22 cellular contexts compared by ENCODE assay signal in genomic region chr11:85767277-85767676, GRCh38. TPM values are rescaled to one million over a fixed set of nuclear protein-coding genes. Genes with fewer than 3 reads are reported as not detected.
DNase-seq lines count a peak whose midpoint lies in the region; ATAC-seq and TF ChIP-seq lines count a peak whose summit lies in the region.
"Had no signal": no experiment of that assay in that cellular context is flagged by ENCODE, and none has a peak within 500 bp of the region (broad histone marks: within the 10 kb centered on the region; RNA-seq: fewer than 3 reads in every experiment).

No MANE protein-coding gene starts in this region.

- peaks cover 7% of the 10 kb centered on the region for H3K9me3 Mint-ChIP-seq in activated CD8-positive, alpha-beta memory T cell treated with anti-CD3 and anti-CD28 coated beads, Interleukin-2, amount 10 ng/mL, durations not matched to agents 7 days and 5 days (ENCODE audit: low read depth)

- H3K36me3 Mint-ChIP-seq in activated CD8-positive, alpha-beta memory T cell treated with anti-CD3 and anti-CD28 coated beads, Interleukin-2, amount 10 ng/mL, durations not matched to agents 7 days and 5 days = peaks cover 35% of the 10 kb centered on the region

- peaks cover 48% of the 10 kb centered on the region for H3K4me1 Mint-ChIP-seq in activated CD8-positive, alpha-beta memory T cell treated with anti-CD3 and anti-CD28 coated beads, Interleukin-2, amount 10 ng/mL, durations not matched to agents 7 days and 5 days

- in situ Hi-C loops in ACHN (cut with HindIII; ENCODE audit: low pct_ligation_motif_present, low pct_unique_long_range_greater_than_20kb, low sequenced_read_pairs) = no loop called here
- in situ Hi-C loops in Panc1 (cut with HindIII; ENCODE audit: low pct_unique_long_range_greater_than_20kb, low sequenced_read_pairs) = no loop called here

- no peak for ATAC-seq in Panc1
- ATAC-seq in activated CD8-positive, alpha-beta memory T cell treated with anti-CD3 and anti-CD28 coated beads, Interleukin-2, amount 10 ng/mL, durations not matched to agents 7 days and 5 days = no peak
- ATAC-seq: GM12878, GM23338, HepG2, K562 had no signal

- BruUV-seq in Panc1 (replicated peaks; lab: Mats Ljungman, UMichigan) = no TSS peak

- TF ChIP-seq CTCF in Panc1 (IDR thresholded peaks at IDR 0.05) (no peak), kidney epithelial cell (IDR thresholded peaks at IDR 0.05; ENCODE audit: insufficient read depth, low read length, poor library complexity, severe bottlenecking) (no peak), GM10266 (IDR thresholded peaks at IDR 0.05; ENCODE audit: control insufficient read depth, insufficient read depth, low read depth, missing control alignments) (no peak)

- H3K36me3 ChIP-seq in Panc1 (ENCODE audit: control insufficient read depth, insufficient read depth, low read length) (no peaks in the 10 kb centered on the region), kidney epithelial cell (ENCODE audit: control insufficient read depth, insufficient read depth, low read length) (no peaks in the 10 kb centered on the region)
- H3K36me3 ChIP-seq: BLaER1 had no signal

- intact Hi-C loops in Panc1 (cut with micrococcal nuclease; ENCODE audit: unreplicated experiment) = no loop called here

- no peaks in the 10 kb centered on the region for H3K9me3 ChIP-seq in Panc1 (ENCODE audit: control insufficient read depth, insufficient read depth, low read depth, low read length)
- H3K9me3 ChIP-seq: BLaER1 had no signal

- peak overlapping the region; percentile 25; the same call in 1 of the 2 replicates for H3K27ac ChIP-seq in Panc1 (ENCODE audit: low read length)
- H3K27ac ChIP-seq: BLaER1, SK-N-MC had no signal

- POLR2A ChIA-PET in Panc1 (lab: Charles Lee) = no interaction called here

- CTCF ChIA-PET in Panc1 (lab: Charles Lee) = no interaction called here
- CTCF ChIA-PET in activated CD8-positive, alpha-beta memory T cell treated with anti-CD3 and anti-CD28 coated beads, Interleukin-2, amount 10 ng/mL, durations not matched to agents 7 days and 5 days (lab: Charles Lee) = interaction anchor here (1.2 kb wide), 1 partner anchor 72 kb away, joined by 3 read pairs; no protein-coding TSS in a partner anchor

- H3K4me3 ChIP-seq in Panc1 (ENCODE audit: low read depth in 2 of 2, low read length in 2 of 2) (no peak overlapping the region), kidney epithelial cell (ENCODE audit: low read depth, low read length) (no peak overlapping the region)
- H3K4me3 ChIP-seq: BLaER1, GM12878, GM23338, K562, SK-N-MC had no signal

- H3K27me3 Mint-ChIP-seq in activated CD8-positive, alpha-beta memory T cell treated with anti-CD3 and anti-CD28 coated beads, Interleukin-2, amount 10 ng/mL, durations not matched to agents 7 days and 5 days = no peaks in the 10 kb centered on the region

- H3K4me1 ChIP-seq in Panc1 (ENCODE audit: control insufficient read depth, insufficient read depth, low read length) = peaks cover 11% of the 10 kb centered on the region
- H3K4me1 ChIP-seq: BLaER1 had no signal

- no peaks in the 10 kb centered on the region for H3K27me3 ChIP-seq in Panc1 (ENCODE audit: control insufficient read depth, insufficient read depth, low read length)
- no peaks in the 10 kb centered on the region for H3K27me3 ChIP-seq in kidney epithelial cell (ENCODE audit: control insufficient read depth, insufficient read depth, low read length)
- H3K27me3 ChIP-seq: BLaER1 had no signal

- no peak overlapping the region for H3K4me3 Mint-ChIP-seq in activated CD8-positive, alpha-beta memory T cell treated with anti-CD3 and anti-CD28 coated beads, Interleukin-2, amount 10 ng/mL, durations not matched to agents 7 days and 5 days
- H3K4me3 Mint-ChIP-seq: CD4-positive, CD25-positive, alpha-beta regulatory T cell; GM23338; H9 had no signal

- no peak overlapping the region for H3K27ac Mint-ChIP-seq in activated CD8-positive, alpha-beta memory T cell treated with anti-CD3 and anti-CD28 coated beads, Interleukin-2, amount 10 ng/mL, durations not matched to agents 7 days and 5 days
- H3K27ac Mint-ChIP-seq: CD4-positive, CD25-positive, alpha-beta regulatory T cell; GM23338; H9 had no signal

- peak; percentile 35 for DNase-seq in ACHN
- no peak for DNase-seq in Panc1 (ENCODE audit: low read depth, low spot score)
- DNase-seq in kidney epithelial cell (ENCODE audit: low read depth) = peak; percentile 45
- peak; percentile 85 for DNase-seq in renal cortical epithelial cell (ENCODE audit: low read depth)
- no peak for DNase-seq in DMS114 treated with DMSO at 0.1 percent for 48 hours (lab: John Stamatoyannopoulos, UW; ENCODE audit: unreplicated experiment)
- no peak for DNase-seq in activated CD8-positive, alpha-beta memory T cell treated with anti-CD3 and anti-CD28 coated beads, Interleukin-2, amount 10 ng/mL, durations not matched to agents 7 days and 5 days
- no peak for DNase-seq in GM10266 (ENCODE audit: extremely low spot score)
- DNase-seq: CD4-positive, CD25-positive, alpha-beta regulatory T cell; H9; NCI-H1105 treated with DMSO at 0.1 percent for 48 hours; NCI-H146; NCI-H1930; NCI-H2107; NCI-H446; NCI-H82; SHP77 treated with DMSO at 0.1 percent for 48 hours had no signal

RNA-seq across cellular contexts. Expression of gene SYTL2, which starts 43.7 kb away (rescaled TPM):
- total RNA-seq in Panc1 (2021; ENCODE audit: unreplicated experiment) (132 TPM), kidney epithelial cell (7.5 and 10.5 TPM in 2 replicates), renal cortical epithelial cell (133 and 343 TPM in 2 replicates)
- polyA plus RNA-seq in Panc1 (2012; ENCODE audit: insufficient read length) = 47.9 TPM
- total RNA-seq in activated CD8-positive, alpha-beta memory T cell treated with anti-CD3 and anti-CD28 coated beads, Interleukin-2, amount 10 ng/mL, durations not matched to agents 7 days and 5 days = 10 to 100 TPM; 73.7 to 78.0 TPM

Comparison
In these comparisons a context has a peak if more than half of its experiments do, and no peak if none do; other contexts are left out.
1. DNase-seq: peak in ACHN (single experiment), kidney epithelial cell (single experiment) and renal cortical epithelial cell (single experiment); none in Panc1 (single experiment), DMS114 treated with DMSO at 0.1 percent for 48 hours (single experiment), activated CD8-positive, alpha-beta memory T cell treated with anti-CD3 and anti-CD28 coated beads, Interleukin-2, amount 10 ng/mL, durations not matched to agents 7 days and 5 days (single experiment) and GM10266 (single experiment).